Comparison of ENCODE assay signal across 1 cellular context in genomic region chr15:40337597-40337996, GRCh38.
TF ChIP-seq lines count a peak whose summit lies in the region.

No MANE protein-coding gene starts in this region.

TF ChIP-seq in K562, 482 proteins besides CTCF, POLR2A, EP300 and RAD21:
- TF ChIP-seq SMAD1 (IDR thresholded peaks at IDR 0.05; ENCODE audit: low read depth, low read length, partially characterized antibody) (no peak), ZNF77 (CRISPR knock-in tag; IDR thresholded peaks at IDR 0.05) (no peak), E2F6 (IDR thresholded peaks at IDR 0.05; ENCODE audit: borderline replicate concordance in 1 of 2, extremely low read depth in 1 of 2, insufficient read depth in 1 of 2, insufficient read length in 1 of 2, low read depth in 1 of 2, low read length in 1 of 2, poor library complexity in 1 of 2, severe bottlenecking in 1 of 2) (no peak), RB1 (IDR thresholded peaks at IDR 0.05; ENCODE audit: low read depth) (no peak), NFE2 (IDR thresholded peaks at IDR 0.05; ENCODE audit: low read depth) (no peak), ZNF407 (IDR thresholded peaks at IDR 0.05; ENCODE audit: low read depth) (no peak), FOS (IDR thresholded peaks at IDR 0.05; ENCODE audit: extremely low read depth, insufficient read length) (no peak), CREM (IDR thresholded peaks at IDR 0.05; ENCODE audit: low read depth) (no peak), ZNF551 (CRISPR knock-in tag; IDR thresholded peaks at IDR 0.05) (no peak), MEF2A (IDR thresholded peaks at IDR 0.05; ENCODE audit: control insufficient read depth, low read depth, low read length) (no peak), ARID2 (IDR thresholded peaks at IDR 0.05) (no peak), ATF6 (CRISPR knock-in tag; IDR thresholded peaks at IDR 0.05) (no peak), MYBL2 (IDR thresholded peaks at IDR 0.05; ENCODE audit: low read depth) (no peak), MYBL2 (CRISPR knock-in tag; IDR thresholded peaks at IDR 0.05; ENCODE audit: borderline replicate concordance) (no peak), STAT5B (CRISPR knock-in tag; IDR thresholded peaks at IDR 0.05) (no peak), FOXK2 (conservative IDR thresholded peaks at IDR 0.05 in 1 of 2, IDR thresholded peaks at IDR 0.05 in 1 of 2; ENCODE audit: low read depth in 2 of 2) (no peak), GTF2B (IDR thresholded peaks at IDR 0.05; ENCODE audit: extremely low read depth, insufficient read length) (no peak), ZNF253 (CRISPR knock-in tag; conservative IDR thresholded peaks at IDR 0.05) (no peak)
